In genomic region chr2:26535663-26536275, GRCh38 we compare ENCODE assay signal across 25 cellular contexts. TPM values are rescaled to one million over a fixed set of nuclear protein-coding genes. Genes with fewer than 3 reads are reported as not detected.
DNase-seq lines count a peak whose midpoint lies in the region; ATAC-seq and TF ChIP-seq lines count a peak whose summit lies in the region.
"Had no signal": no experiment of that assay in that cellular context is flagged by ENCODE, and none has a peak within 500 bp of the region (broad histone marks: within the 10 kb centered on the region; RNA-seq: fewer than 3 reads in every experiment).

No MANE protein-coding gene starts in this region.

- peak; percentile 51 for DNase-seq in Right ventricle myocardium inferior (ENCODE audit: missing footprints)
- DNase-seq in right atrium auricular region (ENCODE audit: low spot score): no peak
- peak; percentile 50 for DNase-seq in islet precursor cell
- peak; percentile 66 for DNase-seq in posterior vena cava (ENCODE audit: low spot score)
- peak; percentile 48 for DNase-seq in upper lobe of right lung
- no peak for DNase-seq in central memory CD4-positive, alpha-beta T cell
- DNase-seq: CD4-positive, CD25-positive, alpha-beta regulatory T cell; DMS53; NCI-H1092 treated with DMSO at 0.1 percent for 48 hours; NCI-H1436 treated with DMSO at 0.1 percent for 48 hours; NCI-H187 treated with DMSO at 0.1 percent for 48 hours; NCI-H2107; NCI-H446; NCI-H524 treated with DMSO at 0.1 percent for 48 hours; NCI-H774; NK-92 treated with Interleukin-12 subunit alpha and Interleukin-12 subunit beta, amount 100 ng/mL, for 24 hours; PC-3; SJCRH30 had no signal

- H3K4me3 ChIP-seq in right atrium auricular region (no peak overlapping the region), upper lobe of right lung (no peak overlapping the region)
- H3K4me3 ChIP-seq: BLaER1, GM23338, HAP-1, SJCRH30 had no signal

- peaks cover 0 to 9% of the 10 kb centered on the region in 2 donors for H3K4me1 ChIP-seq in right atrium auricular region
- no peaks in the 10 kb centered on the region for H3K4me1 ChIP-seq in upper lobe of right lung
- H3K4me1 ChIP-seq: HAP-1 had no signal

- H3K27ac ChIP-seq in right atrium auricular region (no peak overlapping the region), upper lobe of right lung (no peak overlapping the region)
- H3K27ac ChIP-seq: BLaER1, SJCRH30 had no signal

- intact Hi-C loops in Right ventricle myocardium inferior (cut with DNase I) (no loop called here), posterior vena cava (cut with DNase I) (no loop called here), upper lobe of right lung (cut with DNase I) (no loop called here)

- no peaks in the 10 kb centered on the region for H3K36me3 ChIP-seq in right atrium auricular region
- H3K36me3 ChIP-seq in upper lobe of right lung: no peaks in the 10 kb centered on the region
- H3K36me3 ChIP-seq: BLaER1, HAP-1, SJCRH30 had no signal

- H3K9me3 ChIP-seq in right atrium auricular region: no peaks in the 10 kb centered on the region
- no peaks in the 10 kb centered on the region for H3K9me3 ChIP-seq in upper lobe of right lung
- H3K9me3 ChIP-seq: BLaER1, HAP-1, SJCRH30 had no signal

- ATAC-seq in Right ventricle myocardium inferior: no peak
- no peak for ATAC-seq in upper lobe of right lung
- ATAC-seq in HG03095 (IDR thresholded peaks at IDR 0.05; ENCODE audit: unreplicated experiment): no peak
- ATAC-seq in GM21825 (IDR thresholded peaks at IDR 0.05; ENCODE audit: unreplicated experiment): no peak
- ATAC-seq: PC-3, SK-N-SH treated with all-trans-retinoic acid at 6 μM for 48 hours had no signal

- H3K27me3 ChIP-seq in right atrium auricular region (no peaks in the 10 kb centered on the region), upper lobe of right lung (peaks cover 4% of the 10 kb centered on the region)
- H3K27me3 ChIP-seq: BLaER1 had no signal

- TF ChIP-seq CTCF in right atrium auricular region (IDR thresholded peaks at IDR 0.05): no peak
- no peak for TF ChIP-seq CTCF in upper lobe of right lung (IDR thresholded peaks at IDR 0.05)

RNA-seq across cellular contexts. Expression of gene OTOF, which starts 57.8 kb away (rescaled TPM):
- total RNA-seq in Right ventricle myocardium inferior: 0.08 TPM
- total RNA-seq in right atrium auricular region: under 1 TPM; 0.08 to 0.33 TPM
- total RNA-seq in posterior vena cava: under 1 TPM; 0.29 to 0.32 TPM
- 0.69 TPM for total RNA-seq in upper lobe of right lung
- total RNA-seq: Daoy, PC-3 had no signal

Comparison
In these comparisons a context has a peak if more than half of its experiments do, and no peak if none do; other contexts are left out.
1. DNase-seq: peak in Right ventricle myocardium inferior (single experiment), islet precursor cell (single experiment), posterior vena cava (single experiment) and upper lobe of right lung (single experiment); none in right atrium auricular region (single experiment) and central memory CD4-positive, alpha-beta T cell (single experiment).